ENCODE assay signal across 21 cellular contexts in the genomic region with DNA sequence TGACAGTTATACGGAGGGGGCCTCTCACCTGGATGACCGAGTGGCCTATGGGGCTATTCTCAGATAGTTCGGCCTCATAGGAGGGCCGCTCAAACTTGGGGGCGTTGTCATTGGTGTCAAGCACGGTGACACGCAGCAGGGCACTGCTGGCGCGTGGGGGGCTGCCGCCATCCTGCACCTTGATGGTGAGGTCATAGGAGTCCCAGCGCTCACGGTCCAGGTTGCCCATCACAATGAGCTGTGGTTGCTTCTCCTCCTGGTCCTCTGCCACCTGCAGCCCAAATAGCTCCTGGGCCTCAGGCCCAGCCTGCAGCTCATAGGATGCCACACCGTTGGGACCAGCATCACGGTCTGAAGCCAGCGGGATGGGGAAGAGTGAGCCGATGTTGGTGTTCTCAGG. TPM values are rescaled to one million over a fixed set of nuclear protein-coding genes. Genes with fewer than 3 reads are reported as not detected.
DNase-seq lines count a peak whose midpoint lies in the region; ATAC-seq, FAIRE-seq and TF ChIP-seq lines count a peak whose summit lies in the region.
"Had no signal": no experiment of that assay in that cellular context is flagged by ENCODE, and none has a peak within 500 bp of the region (broad histone marks: within the 10 kb centered on the region; RNA-seq: fewer than 3 reads in every experiment).

No MANE protein-coding gene starts in this region.

- no peak overlapping the region for H3K4me3 ChIP-seq in small intestine (ENCODE audit: low read depth in 1 of 2, low read length in 2 of 2)
- H3K4me3 ChIP-seq: A549, GM12878, GM23338 had no signal

- peak overlapping the region; percentile 90 for H3K27ac ChIP-seq in small intestine (ENCODE audit: low read depth in 1 of 2, low read length in 1 of 2)
- H3K27ac ChIP-seq: A549 had no signal

- peaks cover 9 to 26% of the 10 kb centered on the region in 2 donors for H3K4me1 Mint-ChIP-seq in natural killer cell treated with Interleukin-12 subunit alpha and Interleukin-12 subunit beta and Interleukin-15 and Interleukin-18, amount 100 ng/mL, for 72 hours (ENCODE audit: low read depth in 2 of 2)
- H3K4me1 Mint-ChIP-seq in natural killer cell: peaks cover 23 to 26% of the 10 kb centered on the region in 2 donors
- H3K4me1 Mint-ChIP-seq: IgD-negative memory B cell had no signal

- intact Hi-C loops in natural killer cell (cut with micrococcal nuclease): no loop called here

- no peaks in the 10 kb centered on the region for H3K36me3 Mint-ChIP-seq in natural killer cell treated with Interleukin-12 subunit alpha and Interleukin-12 subunit beta and Interleukin-15 and Interleukin-18, amount 100 ng/mL, for 72 hours
- peaks cover 10% of the 10 kb centered on the region for H3K36me3 Mint-ChIP-seq in natural killer cell
- H3K36me3 Mint-ChIP-seq: IgD-negative memory B cell had no signal

- peaks cover 0 to 9% of the 10 kb centered on the region in 2 donors for H3K27me3 Mint-ChIP-seq in natural killer cell treated with Interleukin-12 subunit alpha and Interleukin-12 subunit beta and Interleukin-15 and Interleukin-18, amount 100 ng/mL, for 72 hours
- H3K27me3 Mint-ChIP-seq in natural killer cell (ENCODE audit: low read depth in 2 of 2): peaks cover 0 to 8% of the 10 kb centered on the region in 2 donors

- ATAC-seq in natural killer cell treated with Interleukin-12 subunit alpha and Interleukin-12 subunit beta and Interleukin-15 and Interleukin-18, amount 100 ng/mL, for 72 hours: no peak
- no peak for ATAC-seq in natural killer cell
- ATAC-seq: A549, GM12878, GM23338 had no signal

- H3K4me3 Mint-ChIP-seq in natural killer cell treated with Interleukin-12 subunit alpha and Interleukin-12 subunit beta and Interleukin-15 and Interleukin-18, amount 100 ng/mL, for 72 hours: no peak overlapping the region
- no peak overlapping the region for H3K4me3 Mint-ChIP-seq in natural killer cell
- H3K4me3 Mint-ChIP-seq: CD4-positive, alpha-beta T cell; GM23338; IgD-negative memory B cell had no signal

- H3K36me3 ChIP-seq in small intestine (ENCODE audit: control insufficient read depth in 2 of 2, insufficient read depth in 2 of 2, low read length in 2 of 2): peaks cover 0 to 4% of the 10 kb centered on the region in 2 donors

- DNase-seq in natural killer cell treated with Interleukin-12 subunit alpha and Interleukin-12 subunit beta and Interleukin-15 and Interleukin-18, amount 100 ng/mL, for 72 hours (ENCODE audit: low spot score): peak; percentile 22
- DNase-seq in natural killer cell (no peak), islet precursor cell (peak; percentile 36), small intestine (no peak), NCI-H1694 treated with DMSO at 0.1 percent for 48 hours (lab: John Stamatoyannopoulos, UW) (no peak), DMS79 treated with DMSO at 0.1 percent for 48 hours (lab: John Stamatoyannopoulos, UW) (no peak), NCI-H2107 treated with DMSO at 0.1 percent for 48 hours (lab: John Stamatoyannopoulos, UW; ENCODE audit: unreplicated experiment) (no peak)
- DNase-seq in stimulated activated CD4-positive, alpha-beta T cell treated with anti-CD3 and anti-CD28 coated beads, Interleukin-4, amount 100 ng/mL, for 4 hours: no peak
- DNase-seq: Caco-2; CD4-positive, alpha-beta T cell; EL; Karpas-422; MM.1S; NCI-H1092; NCI-H146; NCI-H2081 treated with DMSO at 0.1 percent for 48 hours; SHP77 had no signal

- no peaks in the 10 kb centered on the region for H3K27me3 ChIP-seq in small intestine (ENCODE audit: control insufficient read depth in 2 of 2, insufficient read depth in 2 of 2, low read length in 2 of 2)

- H3K9me3 Mint-ChIP-seq in natural killer cell treated with Interleukin-12 subunit alpha and Interleukin-12 subunit beta and Interleukin-15 and Interleukin-18, amount 100 ng/mL, for 72 hours: no peaks in the 10 kb centered on the region
- no peaks in the 10 kb centered on the region for H3K9me3 Mint-ChIP-seq in natural killer cell
- H3K9me3 Mint-ChIP-seq: CD4-positive, alpha-beta T cell; GM23338 had no signal

- WGBS in small intestine, 3 donors: 78 to 90% (median 81%) methylated on average over 16 of the region's 16 CpGs

- no peak overlapping the region for H3K27ac Mint-ChIP-seq in natural killer cell treated with Interleukin-12 subunit alpha and Interleukin-12 subunit beta and Interleukin-15 and Interleukin-18, amount 100 ng/mL, for 72 hours
- no peak overlapping the region for H3K27ac Mint-ChIP-seq in natural killer cell
- H3K27ac Mint-ChIP-seq: CD4-positive, alpha-beta T cell; GM23338; IgD-negative memory B cell had no signal

- FAIRE-seq in small intestine (lab: Jason Lieb, UNC): no peak
- FAIRE-seq: A549, GM12878 had no signal

- H3K4me1 ChIP-seq in small intestine (ENCODE audit: control insufficient read depth in 2 of 2, insufficient read depth in 1 of 2, low read depth in 1 of 2, low read length in 1 of 2): peaks cover 8 to 21% of the 10 kb centered on the region in 2 donors
- H3K4me1 ChIP-seq: A549, Caco-2 had no signal

- H3K9me3 ChIP-seq in small intestine (ENCODE audit: control insufficient read depth, low read depth): no peaks in the 10 kb centered on the region
- H3K9me3 ChIP-seq: A549, Caco-2 had no signal

- no peak for TF ChIP-seq CTCF in natural killer cell (IDR thresholded peaks at IDR 0.05)

RNA-seq across cellular contexts. Expression of a gene that starts 9.7 kb away (rescaled TPM):
- 1 to 10 TPM; 1.8 to 5.9 TPM for total RNA-seq in natural killer cell treated with Interleukin-12 subunit alpha and Interleukin-12 subunit beta and Interleukin-15 and Interleukin-18, amount 100 ng/mL, for 72 hours
- 10 to 100 TPM; 19.2 to 39.2 (median 32.1) TPM for total RNA-seq in natural killer cell
- 10 to 100 TPM; 15.7 to 43.9 (median 15.9) TPM for polyA plus RNA-seq in small intestine

RNA-seq across cellular contexts. Expression of a gene that starts 55.1 kb away (rescaled TPM):
- 10 to 100 TPM; 70.9 to 93.6 TPM for total RNA-seq in natural killer cell treated with Interleukin-12 subunit alpha and Interleukin-12 subunit beta and Interleukin-15 and Interleukin-18, amount 100 ng/mL, for 72 hours
- total RNA-seq in natural killer cell: 100 to 1,000 TPM; 106 to 125 (median 115) TPM
- 10 to 100 TPM; 32.2 to 45.4 (median 43.5) TPM for polyA plus RNA-seq in small intestine

Comparison
In these comparisons a context has a peak if more than half of its experiments do, and no peak if none do; other contexts are left out.
1. DNase-seq: peak in natural killer cell treated with Interleukin-12 subunit alpha and Interleukin-12 subunit beta and Interleukin-15 and Interleukin-18, amount 100 ng/mL, for 72 hours (single experiment) and islet precursor cell (single experiment); none in natural killer cell (single experiment), small intestine (single experiment), NCI-H1694 treated with DMSO at 0.1 percent for 48 hours (single experiment), DMS79 treated with DMSO at 0.1 percent for 48 hours (single experiment), NCI-H2107 treated with DMSO at 0.1 percent for 48 hours (single experiment) and stimulated activated CD4-positive, alpha-beta T cell treated with anti-CD3 and anti-CD28 coated beads, Interleukin-4, amount 100 ng/mL, for 4 hours (0 of 2).